Comparison of ENCODE assay signal across 18 cellular contexts in genomic region chr10:128111686-128112085, GRCh38.
"Had no signal": no experiment of that assay in that cellular context is flagged by ENCODE, and none has a peak within 500 bp of the region (broad histone marks: within the 10 kb centered on the region; RNA-seq: fewer than 3 reads in every experiment).

No MANE protein-coding gene starts in this region.

- DNase-seq: dermis blood vessel endothelial cell; foreskin keratinocyte; immature natural killer cell; left ventricle myocardium superior; natural killer cell; posterior cingulate gyrus; spleen; stimulated activated CD4-positive, alpha-beta T cell treated with anti-CD3 and anti-CD28 coated beads, Interleukin-15, amount 100 ng/mL, for 24 hours; stimulated activated CD4-positive, alpha-beta T cell treated with anti-CD3 and anti-CD28 coated beads, Interleukin-1b, Interleukin-23, amount 100 ng/mL, for 48 hours; stimulated activated CD4-positive, alpha-beta T cell treated with anti-CD3 and anti-CD28 coated beads, Interleukin-4, amount 100 ng/mL, for 4 hours; stimulated activated naive CD4-positive, alpha-beta T cell; stomach; substantia nigra; transverse colon had no signal

- H3K4me1 ChIP-seq: foreskin keratinocyte, spleen, stomach had no signal

- H3K4me3 ChIP-seq: spleen, stomach, thoracic aorta, transverse colon had no signal

- FAIRE-seq: colon, keratinocyte had no signal

- H3K27ac ChIP-seq: foreskin keratinocyte, spleen, stomach, thoracic aorta, transverse colon had no signal

- H3K9me3 ChIP-seq: spleen, stomach, thoracic aorta, transverse colon had no signal

- H3K27me3 ChIP-seq: foreskin keratinocyte, spleen, stomach, transverse colon had no signal

- H3K36me3 ChIP-seq: thoracic aorta, transverse colon had no signal

- ATAC-seq: foreskin keratinocyte, left ventricle myocardium superior, natural killer cell, sciatic nerve had no signal
